ENCODE assay signal across 24 cellular contexts in genomic region chr10:92778091-92778490, GRCh38.
"Had no signal": no experiment of that assay in that cellular context is flagged by ENCODE, and none has a peak within 500 bp of the region (broad histone marks: within the 10 kb centered on the region; RNA-seq: fewer than 3 reads in every experiment).

No MANE protein-coding gene starts in this region.

- H3K4me3 ChIP-seq: colonic mucosa, esophagus muscularis mucosa, gastrocnemius medialis, heart left ventricle, lower lobe of right lung, ovary, psoas muscle, sigmoid colon, stomach, testis, tibial artery had no signal

- H3K27me3 ChIP-seq: colonic mucosa, esophagus muscularis mucosa, gastrocnemius medialis, ovary, sigmoid colon, stomach, testis, tibial artery had no signal

- H3K36me3 ChIP-seq: colonic mucosa, esophagus muscularis mucosa, gastrocnemius medialis, heart left ventricle, lower lobe of right lung, ovary, sigmoid colon, stomach, tibial artery had no signal

- H3K4me1 ChIP-seq: colonic mucosa, esophagus muscularis mucosa, gastrocnemius medialis, lower lobe of right lung, psoas muscle, sigmoid colon, stomach, testis, tibial artery had no signal

- ATAC-seq: gastrocnemius medialis; heart left ventricle; left ventricle myocardium superior; lower lobe of right lung; natural killer cell; psoas muscle; right cardiac atrium; stimulated activated effector memory CD8-positive, alpha-beta T cell treated with anti-CD3 and anti-CD28 coated beads, Interleukin-12 subunit alpha, Interleukin-12 subunit beta, amount 100 ng/mL, for 72 hours had no signal

- H3K27ac ChIP-seq: colonic mucosa, esophagus muscularis mucosa, gastrocnemius medialis, heart left ventricle, lower lobe of right lung, ovary, psoas muscle, sigmoid colon, stomach, testis, tibial artery had no signal

- H3K9me3 ChIP-seq: colonic mucosa, esophagus muscularis mucosa, gastrocnemius medialis, heart left ventricle, lower lobe of right lung, ovary, psoas muscle, sigmoid colon, stomach, testis, tibial artery had no signal

- DNase-seq: colonic mucosa; effector CD8-positive, alpha-beta T cell; endodermal cell; gastrocnemius medialis; heart left ventricle; hippocampal formation; immature natural killer cell; left ventricle myocardium superior; lower lobe of right lung; natural killer cell; occipital lobe; ovary; posterior cingulate gyrus; psoas muscle; right cardiac atrium; sigmoid colon; stimulated activated CD4-positive, alpha-beta T cell treated with anti-CD3 and anti-CD28 coated beads, Interleukin-2, amount 100 ng/mL, for 24 hours; stimulated activated CD4-positive, alpha-beta T cell treated with anti-CD3 and anti-CD28 coated beads, Interleukin-4, amount 100 ng/mL, for 24 hours; stimulated activated naive CD4-positive, alpha-beta T cell treated with Interleukin-2 at 50 U/mL for 16 hours; stomach; testis; tibial artery had no signal
